Comparison of ENCODE assay signal across 9 cellular contexts in genomic region chr6:156883497-156884252, GRCh38.
DNase-seq lines count a peak whose midpoint lies in the region; ATAC-seq and TF ChIP-seq lines count a peak whose summit lies in the region.
"Had no signal": no experiment of that assay in that cellular context is flagged by ENCODE, and none has a peak within 500 bp of the region (broad histone marks: within the 10 kb centered on the region; RNA-seq: fewer than 3 reads in every experiment).

No MANE protein-coding gene starts in this region.

- no peaks in the 10 kb centered on the region for H3K27me3 ChIP-seq in BLaER1
- no peaks in the 10 kb centered on the region for H3K27me3 ChIP-seq in lower lobe of right lung (ENCODE audit: low read depth)
- H3K27me3 ChIP-seq in SK-N-SH (ENCODE audit: insufficient read depth): no peaks in the 10 kb centered on the region

- ATAC-seq in HG02610 (IDR thresholded peaks at IDR 0.05; ENCODE audit: unreplicated experiment) (peak; percentile 46), T-cell (replicated peaks in 1 of 4) (peak in 3 of 4 experiments; percentile 68 to 75 (median 72)), lower lobe of right lung (peak; percentile 83 to 86), GM18870 (IDR thresholded peaks at IDR 0.05; ENCODE audit: unreplicated experiment) (no peak), HG02840 (IDR thresholded peaks at IDR 0.05; ENCODE audit: low FRiP score, unreplicated experiment) (no peak)

- H3K79me2 ChIP-seq in SK-N-SH (ENCODE audit: insufficient read depth): peaks cover 99% of the 10 kb centered on the region

- WGBS in SK-N-SH (ENCODE audit: low lambda C conversion rate): 91% methylated on average over 14 of the region's 14 CpGs

- POLR2A ChIA-PET in T-cell (lab: Charles Lee) (no interaction called here), SK-N-SH (lab: Yijun Ruan, JAX) (no interaction called here)

- peak overlapping the region; percentile 8 to 53 (median 14) for H3K4me3 Mint-ChIP-seq in T-cell

- peaks cover 88 to 93% (median 91%) of the 10 kb centered on the region in 3 donors for H3K4me1 Mint-ChIP-seq in T-cell

- H3K4me1 ChIP-seq in BLaER1 (peaks cover 49% of the 10 kb centered on the region), lower lobe of right lung (peaks cover 69% of the 10 kb centered on the region), SK-N-SH (ENCODE audit: control insufficient read depth in 1 of 2, insufficient read depth in 2 of 2, low read depth in 1 of 2, low read length in 1 of 2) (peaks cover 0 to 20% of the 10 kb centered on the region in 2 experiments; a peak in 2 of 4 replicates)

- peaks cover 5% of the 10 kb centered on the region for H3K36me3 Mint-ChIP-seq in T-cell

- H3K27me3 Mint-ChIP-seq in T-cell: no peaks in the 10 kb centered on the region

- intact Hi-C loops in lower lobe of right lung (cut with DNase I): no loop called here

- no peak for TF ChIP-seq CTCF in lower lobe of right lung (IDR thresholded peaks at IDR 0.05)
- TF ChIP-seq CTCF in SK-N-SH (IDR thresholded peaks at IDR 0.05): no peak

- no peaks in the 10 kb centered on the region; the same call in 1 of the 2 replicates for H3K9me3 ChIP-seq in BLaER1
- no peaks in the 10 kb centered on the region for H3K9me3 ChIP-seq in lower lobe of right lung
- H3K9me3 ChIP-seq in SK-N-SH: no peaks in the 10 kb centered on the region

- H2AFZ ChIP-seq in SK-N-SH (ENCODE audit: low read depth): no peak overlapping the region

- H3K4me2 ChIP-seq in BLaER1 (peak overlapping the region; percentile 18; the same call in 1 of the 2 replicates), SK-N-SH (no peak overlapping the region)

- CTCF ChIA-PET in T-cell (lab: Charles Lee) (interaction anchor here in 1 of 2 donors (0.5 to 1.0 kb wide), 2 partner anchors 26 to 89 kb away, joined by 3 to 8 read pairs; no protein-coding TSS in a partner anchor), SK-N-SH (lab: Yijun Ruan, JAX) (no interaction called here)

- H3K4me3 ChIP-seq in BLaER1: no peak overlapping the region
- H3K4me3 ChIP-seq in lower lobe of right lung: no peak overlapping the region
- no peak overlapping the region for H3K4me3 ChIP-seq in SK-N-SH (ENCODE audit: low read depth in 2 of 2, low read length in 1 of 2)
- H3K4me3 ChIP-seq: SK-N-MC had no signal

- H4K20me1 ChIP-seq in BLaER1 (peaks cover 100% of the 10 kb centered on the region), SK-N-SH (ENCODE audit: insufficient read depth) (peaks cover 87% of the 10 kb centered on the region)

- peak overlapping the region; percentile 13 to 35 for H3K27ac Mint-ChIP-seq in T-cell

- peak in 13 of 34 experiments; percentile 0 to 29 (median 8) for DNase-seq in T-cell
- no peak for DNase-seq in lower lobe of right lung
- DNase-seq in activated gamma-delta T cell treated with Interleukin-2 at 50 U/mL for 16 hours: no peak
- no peak for DNase-seq in SK-N-SH

- no peak for TF ChIP-seq EP300 in SK-N-SH (IDR thresholded peaks at IDR 0.05; ENCODE audit: borderline replicate concordance in 1 of 2, low read depth in 1 of 2, low read length in 1 of 2)

- no peak for TF ChIP-seq RAD21 in SK-N-SH (IDR thresholded peaks at IDR 0.05; ENCODE audit: low read length)

- H3K36me3 ChIP-seq in BLaER1 (peaks cover 19% of the 10 kb centered on the region), lower lobe of right lung (no peaks in the 10 kb centered on the region), SK-N-SH (replicated peaks in 1 of 2; ENCODE audit: control insufficient read depth in 1 of 2, insufficient read depth in 2 of 2, low read length in 1 of 2) (peaks cover 0 to 3% of the 10 kb centered on the region in 2 experiments)

- no peaks in the 10 kb centered on the region for H3K9me2 ChIP-seq in SK-N-SH

- no peak overlapping the region for H3K9ac ChIP-seq in BLaER1
- H3K9ac ChIP-seq in SK-N-SH: no peak overlapping the region

- H3F3A ChIP-seq in SK-N-SH (replicated peaks; ENCODE audit: insufficient read depth): peaks cover 2% of the 10 kb centered on the region

- H3K9me3 Mint-ChIP-seq in T-cell: no peaks in the 10 kb centered on the region

- H3K27ac ChIP-seq in BLaER1: no peak overlapping the region
- H3K27ac ChIP-seq in lower lobe of right lung: peak overlapping the region; percentile 54
- no peak overlapping the region for H3K27ac ChIP-seq in SK-N-SH (ENCODE audit: low read depth in 2 of 2, low read length in 1 of 2)
- H3K27ac ChIP-seq: SK-N-MC had no signal

TF ChIP-seq in SK-N-SH, 30 proteins besides CTCF, POLR2A, EP300 and RAD21:
- TF ChIP-seq SIN3A (IDR thresholded peaks at IDR 0.05; ENCODE audit: borderline replicate concordance, low read depth, low read length): no peak
- TF ChIP-seq, protein P1, sequence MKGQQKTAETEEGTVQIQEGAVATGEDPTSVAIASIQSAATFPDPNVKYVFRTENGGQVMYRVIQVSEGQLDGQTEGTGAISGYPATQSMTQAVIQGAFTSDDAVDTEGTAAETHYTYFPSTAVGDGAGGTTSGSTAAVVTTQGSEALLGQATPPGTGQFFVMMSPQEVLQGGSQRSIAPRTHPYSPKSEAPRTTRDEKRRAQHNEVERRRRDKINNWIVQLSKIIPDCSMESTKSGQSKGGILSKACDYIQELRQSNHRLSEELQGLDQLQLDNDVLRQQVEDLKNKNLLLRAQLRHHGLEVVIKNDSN (IDR thresholded peaks at IDR 0.05; ENCODE audit: borderline replicate concordance, low read depth): no peak
- no peak for TF ChIP-seq TEAD4 (IDR thresholded peaks at IDR 0.05; ENCODE audit: borderline replicate concordance, insufficient read depth)
- no peak for TF ChIP-seq FOXJ3 (CRISPR knock-in tag; IDR thresholded peaks at IDR 0.05)
- TF ChIP-seq NRF1 (IDR thresholded peaks at IDR 0.05; ENCODE audit: low read depth, low read length): no peak
- TF ChIP-seq FOSL2 (IDR thresholded peaks at IDR 0.05; ENCODE audit: borderline replicate concordance, low read depth): no peak; the same call in 1 of the 2 replicates
- TF ChIP-seq, protein P2, sequence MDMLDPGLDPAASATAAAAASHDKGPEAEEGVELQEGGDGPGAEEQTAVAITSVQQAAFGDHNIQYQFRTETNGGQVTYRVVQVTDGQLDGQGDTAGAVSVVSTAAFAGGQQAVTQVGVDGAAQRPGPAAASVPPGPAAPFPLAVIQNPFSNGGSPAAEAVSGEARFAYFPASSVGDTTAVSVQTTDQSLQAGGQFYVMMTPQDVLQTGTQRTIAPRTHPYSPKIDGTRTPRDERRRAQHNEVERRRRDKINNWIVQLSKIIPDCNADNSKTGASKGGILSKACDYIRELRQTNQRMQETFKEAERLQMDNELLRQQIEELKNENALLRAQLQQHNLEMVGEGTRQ (IDR thresholded peaks at IDR 0.05; ENCODE audit: borderline replicate concordance, low read depth, low read length): no peak
- no peak for TF ChIP-seq PBX3 (IDR thresholded peaks at IDR 0.05)
- no peak for TF ChIP-seq GATA2 (CRISPR knock-in tag; IDR thresholded peaks at IDR 0.05)
- TF ChIP-seq TAF1 (IDR thresholded peaks at IDR 0.05; ENCODE audit: borderline replicate concordance, low read depth, low read length): no peak
- no peak for TF ChIP-seq MXI1 (IDR thresholded peaks at IDR 0.05; ENCODE audit: low read depth, low read length)
- TF ChIP-seq TCF12 (IDR thresholded peaks at IDR 0.05): no peak
- TF ChIP-seq NFIC (IDR thresholded peaks at IDR 0.05; ENCODE audit: borderline replicate concordance): no peak
- no peak for TF ChIP-seq SMC3 (IDR thresholded peaks at IDR 0.05; ENCODE audit: low read depth, low read length)
- no peak for TF ChIP-seq REST (IDR thresholded peaks at IDR 0.05; ENCODE audit: low read depth, low read length)
- TF ChIP-seq YY1 (IDR thresholded peaks at IDR 0.05; ENCODE audit: low read depth): no peak
- TF ChIP-seq MEF2A (IDR thresholded peaks at IDR 0.05; ENCODE audit: borderline replicate concordance, low read depth): no peak

Comparison
In these comparisons a context has a peak if more than half of its experiments do, and no peak if none do; other contexts are left out.
1. ATAC-seq: peak in HG02610 (single experiment), T-cell (3 of 4) and lower lobe of right lung (2 of 2); none in GM18870 (single experiment) and HG02840 (single experiment).